ENCODE assay signal across 9 cellular contexts in genomic region chr9:127158995-127159801, GRCh38. TPM values are rescaled to one million over a fixed set of nuclear protein-coding genes. Genes with fewer than 3 reads are reported as not detected.
DNase-seq lines count a peak whose midpoint lies in the region; FAIRE-seq and TF ChIP-seq lines count a peak whose summit lies in the region.
"Had no signal": no experiment of that assay in that cellular context is flagged by ENCODE, and none has a peak within 500 bp of the region (broad histone marks: within the 10 kb centered on the region; RNA-seq: fewer than 3 reads in every experiment).

No MANE protein-coding gene starts in this region.

- peaks cover 30% of the 10 kb centered on the region for H3K4me1 Mint-ChIP-seq in astrocyte (ENCODE audit: low read depth, unreplicated experiment)

- H3K27ac ChIP-seq in astrocyte (ENCODE audit: low read depth, low read length) = peak overlapping the region; percentile 32
- H3K27ac ChIP-seq in subcutaneous abdominal adipose tissue (ENCODE audit: low read depth, low read length) = peak overlapping the region; percentile 25
- H3K27ac ChIP-seq in PC-9 = no peak overlapping the region
- H3K27ac ChIP-seq: C4-2B had no signal

- CTCF ChIA-PET in PC-9 (lab: Charles Lee) = no interaction called here

- H4K20me1 ChIP-seq in astrocyte (ENCODE audit: insufficient read depth, low read length) (no peaks in the 10 kb centered on the region), PC-9 (ENCODE audit: insufficient read depth) (no peaks in the 10 kb centered on the region)

- H3K36me3 ChIP-seq in astrocyte (ENCODE audit: insufficient read depth, low read length) (no peaks in the 10 kb centered on the region), subcutaneous abdominal adipose tissue (ENCODE audit: control insufficient read depth in 5 of 5, insufficient read depth in 5 of 5, low read length in 5 of 5) (no peaks in the 10 kb centered on the region), PC-9 (ENCODE audit: low read depth) (no peaks in the 10 kb centered on the region)

- H3K4me2 ChIP-seq in astrocyte (ENCODE audit: low read length) (peak overlapping the region; percentile 33), PC-9 (no peak overlapping the region)

- H3K4me3 ChIP-seq in astrocyte (ENCODE audit: insufficient read depth, low read depth, low read length) (no peak overlapping the region), subcutaneous abdominal adipose tissue (ENCODE audit: low read depth in 1 of 5, low read length in 5 of 5) (peak overlapping the region in 1 of 5 donors; percentile 13), PC-9 (no peak overlapping the region)

- H3K79me2 ChIP-seq in astrocyte (ENCODE audit: insufficient read depth, low read length) = no peaks in the 10 kb centered on the region
- no peaks in the 10 kb centered on the region for H3K79me2 ChIP-seq in PC-9 (ENCODE audit: low read depth)

- H3K36me3 Mint-ChIP-seq in astrocyte (ENCODE audit: low read depth, unreplicated experiment) = no peaks in the 10 kb centered on the region

- peaks cover 35% of the 10 kb centered on the region for H3K4me1 ChIP-seq in astrocyte (ENCODE audit: insufficient read depth, low read length)
- peaks cover 12 to 57% (median 45%) of the 10 kb centered on the region in 5 donors for H3K4me1 ChIP-seq in subcutaneous abdominal adipose tissue (ENCODE audit: control insufficient read depth in 5 of 5, insufficient read depth in 5 of 5, low read length in 5 of 5)
- H3K4me1 ChIP-seq in PC-9 (replicated peaks; ENCODE audit: insufficient read depth) = 0 out of 2 replicates have a peak, but pooled peaks cover 5% of the 10 kb centered on the region

- H3K27ac Mint-ChIP-seq in astrocyte (ENCODE audit: unreplicated experiment) = peak overlapping the region; percentile 50

- H3K27me3 ChIP-seq in astrocyte (ENCODE audit: insufficient read depth, low read length) (no peaks in the 10 kb centered on the region), subcutaneous abdominal adipose tissue (ENCODE audit: control insufficient read depth in 5 of 5, insufficient read depth in 4 of 5, low read length in 5 of 5) (no peaks in the 10 kb centered on the region), PC-9 (ENCODE audit: insufficient read depth, low read depth) (no peaks in the 10 kb centered on the region)

- H3K9ac ChIP-seq in astrocyte (ENCODE audit: low read length) (peak overlapping the region; percentile 28), subcutaneous abdominal adipose tissue (ENCODE audit: low read length in 5 of 5) (no peak overlapping the region)

- peak; percentile 34 for TF ChIP-seq CTCF in astrocyte (IDR thresholded peaks at IDR 0.05; ENCODE audit: insufficient read depth, low read depth, low read length)
- TF ChIP-seq CTCF in PC-9 (conservative IDR thresholded peaks at IDR 0.05) = no peak

- H2AFZ ChIP-seq in astrocyte (ENCODE audit: low read depth, low read length) (peak overlapping the region; percentile 40), PC-9 (no peak overlapping the region)

- H3F3A ChIP-seq in PC-9 (ENCODE audit: insufficient read depth, low read depth) = peaks cover 4% of the 10 kb centered on the region; the same call in 1 of the 2 replicates

- no TSS peak for BruUV-seq in PC-9 (replicated peaks; lab: Mats Ljungman, UMichigan)

- intact Hi-C loops in PC-9 (cut with micrococcal nuclease; ENCODE audit: unreplicated experiment) = no loop called here

- POLR2A ChIA-PET in PC-9 (lab: Charles Lee; ENCODE audit: unreplicated experiment) = no interaction called here

- no peak for FAIRE-seq in astrocyte (lab: Jason Lieb, UNC)

- peak; percentile 2 for DNase-seq in NCI-H2107 treated with DMSO at 0.1 percent for 48 hours (lab: John Stamatoyannopoulos, UW; ENCODE audit: unreplicated experiment)
- DNase-seq in NCI-H2107 (lab: John Stamatoyannopoulos, UW) = no peak
- DNase-seq in astrocyte (ENCODE audit: low read depth) = peak; percentile 89
- DNase-seq in inferior parietal cortex (ENCODE audit: extremely low spot score) = peak; percentile 48
- no peak for DNase-seq in NCI-H345 (lab: John Stamatoyannopoulos, UW)
- DNase-seq in effector CD8-positive, alpha-beta T cell (lab: John Stamatoyannopoulos, UW) = no peak
- no peak for DNase-seq in PC-9

- H3K27me3 Mint-ChIP-seq in astrocyte (ENCODE audit: low read depth, unreplicated experiment) = peaks cover 11% of the 10 kb centered on the region

- H3K9me3 ChIP-seq in astrocyte (ENCODE audit: insufficient read depth, low read depth, low read length) (no peaks in the 10 kb centered on the region), subcutaneous abdominal adipose tissue (ENCODE audit: control insufficient read depth in 5 of 5, low read length in 5 of 5) (no peaks in the 10 kb centered on the region), PC-9 (ENCODE audit: insufficient read depth, low read depth) (no peaks in the 10 kb centered on the region)

- H3K9me2 ChIP-seq in PC-9 (ENCODE audit: insufficient read depth) = no peaks in the 10 kb centered on the region

- H3K4me3 Mint-ChIP-seq in astrocyte (ENCODE audit: unreplicated experiment) = no peak overlapping the region

- H3K9me3 Mint-ChIP-seq in astrocyte (ENCODE audit: unreplicated experiment) = no peaks in the 10 kb centered on the region

RNA-seq across cellular contexts. Expression of gene ANGPTL2, which starts 36.8 kb away (rescaled TPM):
- 17.5 and 21.3 TPM in 2 replicates for total RNA-seq in astrocyte
- 0.13 TPM in 1 of 2 replicates, not detected in the other for total RNA-seq in PC-9 (2021)

Comparison
In these comparisons a context has a peak if more than half of its experiments do, and no peak if none do; other contexts are left out.
1. DNase-seq: peak in NCI-H2107 treated with DMSO at 0.1 percent for 48 hours (single experiment), astrocyte (single experiment) and inferior parietal cortex (single experiment); none in NCI-H2107 (single experiment), NCI-H345 (single experiment), effector CD8-positive, alpha-beta T cell (single experiment) and PC-9 (0 of 2).
2. RNA of gene ANGPTL2, which starts 36.8 kb away (total RNA-seq): 17.5 to 21.3 TPM in astrocyte; 0.13 TPM in PC-9; every median in the first group is over 10 times any median in the second.